Comparison of ENCODE assay signal across 1 cellular context in genomic region chr4:73404042-73404441, GRCh38.
A peak's percentile ranks its signal among the peaks of the same experiment; 100 is the strongest.
TF ChIP-seq lines count a peak whose summit lies in the region.

Gene ALB (plus strand): TSS chr4:73404287. CDS start chr4:73404328, 41 bp downstream.

TF ChIP-seq in HepG2, 621 proteins besides CTCF, POLR2A, EP300 and RAD21 (continued from another document and continues in another):
- TF ChIP-seq ZNF800 (CRISPR knock-in tag; IDR thresholded peaks at IDR 0.05) (no peak; the same call in 1 of the 2 replicates), MAFF (IDR thresholded peaks at IDR 0.05; ENCODE audit: low read depth, low read length) (no peak), PLRG1 (conservative IDR thresholded peaks at IDR 0.05) (no peak), MED8 (CRISPR knock-in tag; IDR thresholded peaks at IDR 0.05; ENCODE audit: insufficient replicate concordance) (peak; percentile 97), FOXA1 (IDR thresholded peaks at IDR 0.05) (no peak), FOXA1 (CRISPR knock-in tag; IDR thresholded peaks at IDR 0.05) (peak; percentile 5; the same call in 1 of the 2 replicates), HOXA9 (CRISPR knock-in tag; IDR thresholded peaks at IDR 0.05; ENCODE audit: borderline replicate concordance) (no peak), ZNF367 (CRISPR knock-in tag; IDR thresholded peaks at IDR 0.05; ENCODE audit: borderline replicate concordance) (no peak), RBM39 (IDR thresholded peaks at IDR 0.05; ENCODE audit: low read depth, low read length, poor library complexity, severe bottlenecking) (no peak), ZKSCAN1 (IDR thresholded peaks at IDR 0.05; ENCODE audit: low read length) (no peak), NAIF1 (CRISPR knock-in tag; IDR thresholded peaks at IDR 0.05; ENCODE audit: borderline replicate concordance) (no peak), AHR (CRISPR knock-in tag; IDR thresholded peaks at IDR 0.05) (no peak; the same call in 1 of the 2 replicates), TMF1 (CRISPR knock-in tag; IDR thresholded peaks at IDR 0.05; ENCODE audit: low read depth) (no peak), XRCC5 (optimal IDR thresholded peaks at IDR 0.05; ENCODE audit: low read length) (no peak), CREB1 (IDR thresholded peaks at IDR 0.05) (no peak), CREB1 (CRISPR knock-in tag; IDR thresholded peaks at IDR 0.05) (no peak), CHCHD3 (CRISPR knock-in tag; IDR thresholded peaks at IDR 0.05) (no peak), ZNF644 (CRISPR knock-in tag; IDR thresholded peaks at IDR 0.05; ENCODE audit: low read depth) (no peak), KAT7 (CRISPR knock-in tag; IDR thresholded peaks at IDR 0.05; ENCODE audit: borderline replicate concordance) (peak; percentile 95), ZNF773 (CRISPR knock-in tag; IDR thresholded peaks at IDR 0.05; ENCODE audit: borderline replicate concordance) (no peak), PPARG (CRISPR knock-in tag; conservative IDR thresholded peaks at IDR 0.05) (no peak; the same call in 1 of the 2 replicates), CHD2 (IDR thresholded peaks at IDR 0.05; ENCODE audit: low read depth, low read length) (no peak), NKX3-1 (CRISPR knock-in tag; IDR thresholded peaks at IDR 0.05) (peak; percentile 84), ZBTB7A (CRISPR knock-in tag; IDR thresholded peaks at IDR 0.05) (no peak), ZNF101 (CRISPR knock-in tag; IDR thresholded peaks at IDR 0.05; ENCODE audit: borderline replicate concordance, low read depth) (no peak), SP2 (CRISPR knock-in tag; IDR thresholded peaks at IDR 0.05) (no peak), POLR2AphosphoS5 (IDR thresholded peaks at IDR 0.05; ENCODE audit: low read depth, low read length) (peak; percentile 99), SMARCE1 (IDR thresholded peaks at IDR 0.05; ENCODE audit: borderline replicate concordance) (no peak), HDAC2 (CRISPR knock-in tag; IDR thresholded peaks at IDR 0.05) (no peak; the same call in 1 of the 2 replicates), ZNF12 (CRISPR knock-in tag; IDR thresholded peaks at IDR 0.05) (no peak), ELF4 (CRISPR knock-in tag; IDR thresholded peaks at IDR 0.05; ENCODE audit: borderline replicate concordance) (peak; percentile 64; the same call in 1 of the 2 replicates), HNRNPUL1 (IDR thresholded peaks at IDR 0.05; ENCODE audit: low read depth, low read length) (no peak), KIAA2018 (CRISPR knock-in tag; IDR thresholded peaks at IDR 0.05; ENCODE audit: borderline replicate concordance) (no peak), NFE2 (CRISPR knock-in tag; IDR thresholded peaks at IDR 0.05) (no peak), ISL2 (CRISPR knock-in tag; IDR thresholded peaks at IDR 0.05) (peak; percentile 89), ATF7 (IDR thresholded peaks at IDR 0.05) (no peak), ATF7 (CRISPR knock-in tag; IDR thresholded peaks at IDR 0.05) (no peak)
- TF ChIP-seq, protein P1, sequence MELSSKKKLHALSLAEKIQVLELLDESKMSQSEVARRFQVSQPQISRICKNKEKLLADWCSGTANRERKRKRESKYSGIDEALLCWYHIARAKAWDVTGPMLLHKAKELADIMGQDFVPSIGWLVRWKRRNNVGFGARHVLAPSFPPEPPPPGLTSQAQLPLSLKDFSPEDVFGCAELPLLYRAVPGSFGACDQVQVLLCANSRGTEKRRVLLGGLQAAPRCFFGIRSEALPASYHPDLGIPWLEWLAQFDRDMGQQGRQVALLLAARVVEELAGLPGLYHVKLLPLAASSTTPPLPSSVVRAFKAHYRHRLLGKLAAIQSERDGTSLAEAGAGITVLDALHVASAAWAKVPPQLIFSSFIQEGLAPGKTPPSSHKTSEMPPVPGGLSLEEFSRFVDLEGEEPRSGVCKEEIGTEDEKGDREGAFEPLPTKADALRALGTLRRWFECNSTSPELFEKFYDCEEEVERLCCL (CRISPR knock-in tag; IDR thresholded peaks at IDR 0.05; ENCODE audit: borderline replicate concordance) = 0 out of 2 replicates have a peak, but pooled peaks have one; percentile 16
- TF ChIP-seq, protein P2, sequence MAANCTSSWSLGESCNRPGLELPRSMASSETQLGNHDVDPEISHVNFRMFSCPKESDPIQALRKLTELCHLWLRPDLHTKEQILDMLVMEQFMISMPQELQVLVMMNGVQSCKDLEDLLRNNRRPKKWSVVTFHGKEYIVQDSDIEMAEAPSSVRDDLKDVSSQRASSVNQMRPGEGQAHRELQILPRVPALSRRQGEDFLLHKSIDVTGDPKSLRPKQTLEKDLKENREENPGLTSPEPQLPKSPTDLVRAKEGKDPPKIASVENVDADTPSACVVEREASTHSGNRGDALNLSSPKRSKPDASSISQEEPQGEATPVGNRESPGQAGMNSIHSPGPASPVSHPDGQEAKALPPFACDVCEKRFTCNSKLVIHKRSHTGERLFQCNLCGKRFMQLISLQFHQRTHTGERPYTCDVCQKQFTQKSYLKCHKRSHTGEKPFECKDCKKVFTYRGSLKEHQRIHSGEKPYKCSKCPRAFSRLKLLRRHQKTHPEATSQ (CRISPR knock-in tag; IDR thresholded peaks at IDR 0.05; ENCODE audit: borderline replicate concordance) = no peak
- TF ChIP-seq, protein P3, sequence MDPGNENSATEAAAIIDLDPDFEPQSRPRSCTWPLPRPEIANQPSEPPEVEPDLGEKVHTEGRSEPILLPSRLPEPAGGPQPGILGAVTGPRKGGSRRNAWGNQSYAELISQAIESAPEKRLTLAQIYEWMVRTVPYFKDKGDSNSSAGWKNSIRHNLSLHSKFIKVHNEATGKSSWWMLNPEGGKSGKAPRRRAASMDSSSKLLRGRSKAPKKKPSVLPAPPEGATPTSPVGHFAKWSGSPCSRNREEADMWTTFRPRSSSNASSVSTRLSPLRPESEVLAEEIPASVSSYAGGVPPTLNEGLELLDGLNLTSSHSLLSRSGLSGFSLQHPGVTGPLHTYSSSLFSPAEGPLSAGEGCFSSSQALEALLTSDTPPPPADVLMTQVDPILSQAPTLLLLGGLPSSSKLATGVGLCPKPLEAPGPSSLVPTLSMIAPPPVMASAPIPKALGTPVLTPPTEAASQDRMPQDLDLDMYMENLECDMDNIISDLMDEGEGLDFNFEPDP (CRISPR knock-in tag; conservative IDR thresholded peaks at IDR 0.05) = no peak
- TF ChIP-seq, protein P4, sequence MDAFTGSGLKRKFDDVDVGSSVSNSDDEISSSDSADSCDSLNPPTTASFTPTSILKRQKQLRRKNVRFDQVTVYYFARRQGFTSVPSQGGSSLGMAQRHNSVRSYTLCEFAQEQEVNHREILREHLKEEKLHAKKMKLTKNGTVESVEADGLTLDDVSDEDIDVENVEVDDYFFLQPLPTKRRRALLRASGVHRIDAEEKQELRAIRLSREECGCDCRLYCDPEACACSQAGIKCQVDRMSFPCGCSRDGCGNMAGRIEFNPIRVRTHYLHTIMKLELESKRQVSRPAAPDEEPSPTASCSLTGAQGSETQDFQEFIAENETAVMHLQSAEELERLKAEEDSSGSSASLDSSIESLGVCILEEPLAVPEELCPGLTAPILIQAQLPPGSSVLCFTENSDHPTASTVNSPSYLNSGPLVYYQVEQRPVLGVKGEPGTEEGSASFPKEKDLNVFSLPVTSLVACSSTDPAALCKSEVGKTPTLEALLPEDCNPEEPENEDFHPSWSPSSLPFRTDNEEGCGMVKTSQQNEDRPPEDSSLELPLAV (CRISPR knock-in tag; conservative IDR thresholded peaks at IDR 0.05; ENCODE audit: low read depth) = no peak
- TF ChIP-seq, protein P5, sequence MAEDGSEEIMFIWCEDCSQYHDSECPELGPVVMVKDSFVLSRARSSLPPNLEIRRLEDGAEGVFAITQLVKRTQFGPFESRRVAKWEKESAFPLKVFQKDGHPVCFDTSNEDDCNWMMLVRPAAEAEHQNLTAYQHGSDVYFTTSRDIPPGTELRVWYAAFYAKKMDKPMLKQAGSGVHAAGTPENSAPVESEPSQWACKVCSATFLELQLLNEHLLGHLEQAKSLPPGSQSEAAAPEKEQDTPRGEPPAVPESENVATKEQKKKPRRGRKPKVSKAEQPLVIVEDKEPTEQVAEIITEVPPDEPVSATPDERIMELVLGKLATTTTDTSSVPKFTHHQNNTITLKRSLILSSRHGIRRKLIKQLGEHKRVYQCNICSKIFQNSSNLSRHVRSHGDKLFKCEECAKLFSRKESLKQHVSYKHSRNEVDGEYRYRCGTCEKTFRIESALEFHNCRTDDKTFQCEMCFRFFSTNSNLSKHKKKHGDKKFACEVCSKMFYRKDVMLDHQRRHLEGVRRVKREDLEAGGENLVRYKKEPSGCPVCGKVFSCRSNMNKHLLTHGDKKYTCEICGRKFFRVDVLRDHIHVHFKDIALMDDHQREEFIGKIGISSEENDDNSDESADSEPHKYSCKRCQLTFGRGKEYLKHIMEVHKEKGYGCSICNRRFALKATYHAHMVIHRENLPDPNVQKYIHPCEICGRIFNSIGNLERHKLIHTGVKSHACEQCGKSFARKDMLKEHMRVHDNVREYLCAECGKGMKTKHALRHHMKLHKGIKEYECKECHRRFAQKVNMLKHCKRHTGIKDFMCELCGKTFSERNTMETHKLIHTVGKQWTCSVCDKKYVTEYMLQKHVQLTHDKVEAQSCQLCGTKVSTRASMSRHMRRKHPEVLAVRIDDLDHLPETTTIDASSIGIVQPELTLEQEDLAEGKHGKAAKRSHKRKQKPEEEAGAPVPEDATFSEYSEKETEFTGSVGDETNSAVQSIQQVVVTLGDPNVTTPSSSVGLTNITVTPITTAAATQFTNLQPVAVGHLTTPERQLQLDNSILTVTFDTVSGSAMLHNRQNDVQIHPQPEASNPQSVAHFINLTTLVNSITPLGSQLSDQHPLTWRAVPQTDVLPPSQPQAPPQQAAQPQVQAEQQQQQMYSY (CRISPR knock-in tag; IDR thresholded peaks at IDR 0.05) = no peak
- TF ChIP-seq, protein P6, sequence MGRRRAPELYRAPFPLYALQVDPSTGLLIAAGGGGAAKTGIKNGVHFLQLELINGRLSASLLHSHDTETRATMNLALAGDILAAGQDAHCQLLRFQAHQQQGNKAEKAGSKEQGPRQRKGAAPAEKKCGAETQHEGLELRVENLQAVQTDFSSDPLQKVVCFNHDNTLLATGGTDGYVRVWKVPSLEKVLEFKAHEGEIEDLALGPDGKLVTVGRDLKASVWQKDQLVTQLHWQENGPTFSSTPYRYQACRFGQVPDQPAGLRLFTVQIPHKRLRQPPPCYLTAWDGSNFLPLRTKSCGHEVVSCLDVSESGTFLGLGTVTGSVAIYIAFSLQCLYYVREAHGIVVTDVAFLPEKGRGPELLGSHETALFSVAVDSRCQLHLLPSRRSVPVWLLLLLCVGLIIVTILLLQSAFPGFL (CRISPR knock-in tag; IDR thresholded peaks at IDR 0.05) = no peak
- TF ChIP-seq, protein P7, sequence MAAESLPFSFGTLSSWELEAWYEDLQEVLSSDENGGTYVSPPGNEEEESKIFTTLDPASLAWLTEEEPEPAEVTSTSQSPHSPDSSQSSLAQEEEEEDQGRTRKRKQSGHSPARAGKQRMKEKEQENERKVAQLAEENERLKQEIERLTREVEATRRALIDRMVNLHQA (CRISPR knock-in tag; IDR thresholded peaks at IDR 0.05) = no peak
